Comparison of ENCODE assay signal across 8 cellular contexts in the genomic region with DNA sequence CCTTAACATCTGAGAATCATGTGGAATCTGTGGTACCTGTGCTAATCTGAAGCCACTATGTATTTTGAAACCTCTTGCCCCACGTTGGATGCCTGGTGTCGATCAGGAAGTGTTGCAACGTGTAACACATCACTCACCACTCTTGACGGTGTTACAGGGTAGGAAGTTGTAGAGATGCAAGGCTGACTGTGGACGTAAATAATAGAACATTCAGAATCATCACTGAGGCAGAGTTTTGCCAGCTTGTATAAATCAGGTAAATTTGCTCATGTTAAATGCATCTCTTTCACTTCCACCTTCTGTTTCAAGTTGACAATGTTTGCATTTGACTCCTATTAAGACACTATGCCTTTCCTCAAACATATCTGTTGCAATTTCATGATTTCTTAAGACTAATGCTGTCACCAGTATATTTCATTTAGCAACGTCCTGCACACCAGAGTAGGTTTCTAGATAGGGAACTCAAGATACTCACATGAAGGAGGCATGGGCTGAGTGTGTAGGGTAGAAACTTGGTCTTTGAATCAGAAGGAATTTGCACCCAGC. TPM values are rescaled to one million over a fixed set of nuclear protein-coding genes. Genes with fewer than 3 reads are reported as not detected.
DNase-seq lines count a peak whose midpoint lies in the region; ATAC-seq and TF ChIP-seq lines count a peak whose summit lies in the region.

No MANE protein-coding gene starts in this region.

- H3K9me3 Mint-ChIP-seq in natural killer cell (peaks cover 5 to 15% of the 10 kb centered on the region in 2 donors), endodermal cell (peaks cover 18% of the 10 kb centered on the region)

- WGBS in endodermal cell (ENCODE audit: insufficient coverage in 1 of 2, insufficient read length in 1 of 2), 2 experiments, result 97 to 100% methylated on average over 3 to 6 of the region's 6 CpGs

- no peaks in the 10 kb centered on the region for H3K9me2 ChIP-seq in MM.1S (replicated peaks; ENCODE audit: insufficient read depth, low read length)

- H3K4me3 ChIP-seq in endodermal cell (ENCODE audit: low read length) (no peak overlapping the region), MM.1S (ENCODE audit: low read length) (no peak overlapping the region)

- H3K36me3 ChIP-seq in endodermal cell (ENCODE audit: control insufficient read depth, insufficient read depth, low read length) (peaks cover 50% of the 10 kb centered on the region), MM.1S (replicated peaks; ENCODE audit: insufficient read depth, low read length) (no peaks in the 10 kb centered on the region)

- H3K4me1 ChIP-seq in endodermal cell (ENCODE audit: control insufficient read depth, insufficient read depth, low read length), result peaks cover 9% of the 10 kb centered on the region
- no peaks in the 10 kb centered on the region for H3K4me1 ChIP-seq in MM.1S (ENCODE audit: low read length)

- H3K36me3 Mint-ChIP-seq in natural killer cell (no peaks in the 10 kb centered on the region), endodermal cell (ENCODE audit: low read depth) (peaks cover 48% of the 10 kb centered on the region)

- TF ChIP-seq CTCF in natural killer cell (IDR thresholded peaks at IDR 0.05), result no peak
- TF ChIP-seq CTCF in endodermal cell (conservative IDR thresholded peaks at IDR 0.05), result no peak
- no peak for TF ChIP-seq CTCF in MM.1S (IDR thresholded peaks at IDR 0.05; ENCODE audit: low read length)

- H3K27me3 ChIP-seq in endodermal cell (ENCODE audit: control insufficient read depth, insufficient read depth, low read length, poor library complexity, severe bottlenecking), result no peaks in the 10 kb centered on the region
- no peaks in the 10 kb centered on the region for H3K27me3 ChIP-seq in MM.1S (replicated peaks; ENCODE audit: insufficient read depth, low read length)

- no peak overlapping the region for H2AFZ ChIP-seq in MM.1S (ENCODE audit: low read length)

- H3K4me3 Mint-ChIP-seq in natural killer cell, result no peak overlapping the region
- no peak overlapping the region for H3K4me3 Mint-ChIP-seq in endodermal cell

- H3K4me1 Mint-ChIP-seq in natural killer cell (no peaks in the 10 kb centered on the region), endodermal cell (peaks cover 32% of the 10 kb centered on the region)

- H3K27ac Mint-ChIP-seq in natural killer cell (no peak overlapping the region), endodermal cell (no peak overlapping the region)

- ATAC-seq in GM18868 (IDR thresholded peaks at IDR 0.05; ENCODE audit: unreplicated experiment), result peak; percentile 63
- ATAC-seq in HG02852 (IDR thresholded peaks at IDR 0.05; ENCODE audit: unreplicated experiment), result peak; percentile 39
- ATAC-seq in natural killer cell, result peak in 2 of 3 donors; percentile 29 to 75

- H3K9ac ChIP-seq in endodermal cell (ENCODE audit: extremely low read depth, low read length, poor library complexity, severe bottlenecking), result no peak overlapping the region
- H3K9ac ChIP-seq in MM.1S (ENCODE audit: low read length), result no peak overlapping the region

- intact Hi-C loops in natural killer cell (cut with micrococcal nuclease), result no loop called here

- no peaks in the 10 kb centered on the region for H3K27me3 Mint-ChIP-seq in natural killer cell (ENCODE audit: low read depth in 2 of 2)
- H3K27me3 Mint-ChIP-seq in endodermal cell (ENCODE audit: insufficient read depth), result no peaks in the 10 kb centered on the region

- H3K27ac ChIP-seq in endodermal cell (ENCODE audit: low read depth, low read length), result no peak overlapping the region
- H3K27ac ChIP-seq in MM.1S (ENCODE audit: low read length), result no peak overlapping the region

- H3K9me3 ChIP-seq in endodermal cell (ENCODE audit: control insufficient read depth, low read length) (peaks cover 29% of the 10 kb centered on the region), MM.1S (replicated peaks; ENCODE audit: insufficient read depth, low read length) (no peaks in the 10 kb centered on the region)

- H4K20me1 ChIP-seq in MM.1S (ENCODE audit: insufficient read depth, low read length), result no peaks in the 10 kb centered on the region

- peak; percentile 100 for DNase-seq in NOMO-1 treated with DMSO at 0.1 percent for 48 hours (lab: John Stamatoyannopoulos, UW; ENCODE audit: unreplicated experiment)
- DNase-seq in natural killer cell, result no peak
- DNase-seq in endodermal cell, result no peak
- no peak for DNase-seq in MM.1S
- DNase-seq in activated CD4-positive, alpha-beta T cell treated with anti-CD3 and anti-CD28 coated beads, Interleukin-2, amount 50 U/mL, for 48 hours, result no peak
- DNase-seq in NCI-H1048 (lab: John Stamatoyannopoulos, UW), result no peak

- no peaks in the 10 kb centered on the region for H3F3A ChIP-seq in MM.1S (ENCODE audit: insufficient read depth, low read length)

- H3K4me2 ChIP-seq in MM.1S (ENCODE audit: low read depth, low read length), result no peak overlapping the region

- H3K79me2 ChIP-seq in MM.1S (ENCODE audit: low read length), result peaks cover 84% of the 10 kb centered on the region

RNA-seq across cellular contexts. Expression of a gene that starts 38.1 kb away (rescaled TPM):
- total RNA-seq in natural killer cell (10 to 100 TPM in 1 of 3 donors, 1 to 10 TPM in 2; 1.3 to 10.7 (median 2.5) TPM), endodermal cell (10 to 100 TPM; 60.3 to 63.0 TPM)
- polyA plus RNA-seq in endodermal cell (2013, experiment 1 of 2), result 230 TPM
- 203 TPM for polyA plus RNA-seq in endodermal cell (2013, experiment 2 of 2)

Comparison
In these comparisons a context has a peak if more than half of its experiments do, and no peak if none do; other contexts are left out.
1. RNA of a gene that starts 38.1 kb away (total RNA-seq): 60.3 to 63.0 TPM in endodermal cell; 1.3 to 10.7 TPM in natural killer cell; every median in the first group is over 4 times any median in the second.
2. Peak in every context shown above with its lines, with median percentiles within 50 percentile points of each other: ATAC-seq.